In genomic region chr2:238797537-238797936, GRCh38 we compare ENCODE assay signal across 36 cellular contexts. TPM values are rescaled to one million over a fixed set of nuclear protein-coding genes. Genes with fewer than 3 reads are reported as not detected.
DNase-seq lines count a peak whose midpoint lies in the region; ATAC-seq and TF ChIP-seq lines count a peak whose summit lies in the region.
"Had no signal": no experiment of that assay in that cellular context is flagged by ENCODE, and none has a peak within 500 bp of the region (broad histone marks: within the 10 kb centered on the region; RNA-seq: fewer than 3 reads in every experiment).

No MANE protein-coding gene starts in this region.

- H3K9me3 Mint-ChIP-seq in H9 = peaks cover 0 to 8% of the 10 kb centered on the region in 2 experiments; a peak in 1 of 5 replicates
- H3K9me3 Mint-ChIP-seq in GM23338 = peaks cover 3% of the 10 kb centered on the region; the same call in 2 of the 3 replicates
- H3K9me3 Mint-ChIP-seq: CD4-positive, alpha-beta T cell; CD8-positive, alpha-beta memory T cell; CD8-positive, alpha-beta T cell had no signal

- H3K9me3 ChIP-seq in H9 (ENCODE audit: control insufficient read depth, low read depth, low read length) (no peaks in the 10 kb centered on the region), SJSA1 (replicated peaks) (no peaks in the 10 kb centered on the region), osteoblast (ENCODE audit: low read depth, low read length) (no peaks in the 10 kb centered on the region)
- H3K9me3 ChIP-seq: BE2C, Caco-2 had no signal

- no peaks in the 10 kb centered on the region for H3K23me2 ChIP-seq in H9 (ENCODE audit: insufficient read length, low read depth, low read length, poor library complexity, severe bottlenecking)

- no peak overlapping the region for H3K23ac ChIP-seq in H9 (ENCODE audit: insufficient read length, low read depth, low read length)

- no peaks in the 10 kb centered on the region for H3K36me3 ChIP-seq in SJSA1
- H3K36me3 ChIP-seq in osteoblast (ENCODE audit: insufficient read depth, low read length) = no peaks in the 10 kb centered on the region
- no peaks in the 10 kb centered on the region for H3K36me3 ChIP-seq in GM23338 (ENCODE audit: insufficient read depth)
- H3K36me3 ChIP-seq: BE2C; BLaER1; BLaER1 treated with 17β-estradiol and CSF1 and Interleukin-3, amounts not matched to agents 10 nM and 100 nM had no signal

- H3K14ac ChIP-seq in H9 (ENCODE audit: insufficient read depth, low read length) = no peak overlapping the region

- H3K27ac ChIP-seq in H9 (ENCODE audit: insufficient read length, low read depth, low read length) (no peak overlapping the region), SJSA1 (peak overlapping the region; percentile 83; the same call in 1 of the 2 replicates), coronary artery (no peak overlapping the region), osteoblast (ENCODE audit: low read depth, low read length) (no peak overlapping the region), GM23338 (ENCODE audit: low read depth) (no peak overlapping the region)
- H3K27ac ChIP-seq: 22Rv1; A549; BLaER1; BLaER1 treated with 17β-estradiol and CSF1 and Interleukin-3, amounts not matched to agents 10 nM and 100 nM; C4-2B had no signal

- H3F3A ChIP-seq in GM23338 (replicated peaks; ENCODE audit: low read depth) = no peaks in the 10 kb centered on the region

- no peak overlapping the region for H3K4ac ChIP-seq in H9 (ENCODE audit: low read depth, low read length)

- ATAC-seq in HG03571 (IDR thresholded peaks at IDR 0.05; ENCODE audit: unreplicated experiment) (no peak), GM23338 (no peak), GM19463 (IDR thresholded peaks at IDR 0.05; ENCODE audit: unreplicated experiment) (no peak)
- ATAC-seq: A549; CD8-positive, alpha-beta T cell had no signal

- H3K4me1 Mint-ChIP-seq in H9 = no peaks in the 10 kb centered on the region
- no peaks in the 10 kb centered on the region for H3K4me1 Mint-ChIP-seq in GM23338
- H3K4me1 Mint-ChIP-seq: B cell; CD14-positive monocyte; CD4-positive, alpha-beta memory T cell; CD4-positive, CD25-positive, alpha-beta regulatory T cell; CD8-positive, alpha-beta memory T cell had no signal

- H4K20me1 ChIP-seq in H9 (ENCODE audit: control insufficient read depth, insufficient read depth, insufficient read length) (no peaks in the 10 kb centered on the region), osteoblast (ENCODE audit: insufficient read depth, low read length) (no peaks in the 10 kb centered on the region), GM23338 (replicated peaks; ENCODE audit: insufficient read depth) (no peaks in the 10 kb centered on the region)
- H4K20me1 ChIP-seq: BLaER1; BLaER1 treated with 17β-estradiol and CSF1 and Interleukin-3, amounts not matched to agents 10 nM and 100 nM had no signal

- H3K27me3 Mint-ChIP-seq in H9 (ENCODE audit: low read depth) = peaks cover 37% of the 10 kb centered on the region
- H3K27me3 Mint-ChIP-seq in GM23338 (ENCODE audit: insufficient read depth, low read depth, poor library complexity) = peaks cover 5% of the 10 kb centered on the region
- H3K27me3 Mint-ChIP-seq: CD4-positive, CD25-positive, alpha-beta regulatory T cell had no signal

- no peak overlapping the region for H2BK12ac ChIP-seq in H9 (ENCODE audit: insufficient read length, low read depth, low read length)

- H3K4me1 ChIP-seq in H9 (ENCODE audit: insufficient read depth, low read length) = no peaks in the 10 kb centered on the region
- peaks cover 32% of the 10 kb centered on the region for H3K4me1 ChIP-seq in SJSA1 (replicated peaks)
- H3K4me1 ChIP-seq in osteoblast (ENCODE audit: insufficient read depth, low read length) = no peaks in the 10 kb centered on the region
- no peaks in the 10 kb centered on the region for H3K4me1 ChIP-seq in GM23338 (ENCODE audit: insufficient read depth)
- H3K4me1 ChIP-seq: A549; BE2C; BLaER1; BLaER1 treated with 17β-estradiol and CSF1 and Interleukin-3, amounts not matched to agents 10 nM and 100 nM; Caco-2 had no signal

- H3K56ac ChIP-seq in H9 (ENCODE audit: insufficient read length, low read depth, low read length) = no peak overlapping the region

- no peak overlapping the region for H4K91ac ChIP-seq in H9 (ENCODE audit: insufficient read length, low read depth, low read length)

- H3K4me2 ChIP-seq in H9 (ENCODE audit: insufficient read depth, insufficient read length, low read length) (no peak overlapping the region), osteoblast (ENCODE audit: insufficient read depth, low read length) (no peak overlapping the region), GM23338 (no peak overlapping the region)
- H3K4me2 ChIP-seq: A549; BLaER1; BLaER1 treated with 17β-estradiol and CSF1 and Interleukin-3, amounts not matched to agents 10 nM and 100 nM had no signal

- H3K79me2 ChIP-seq in H9 (ENCODE audit: insufficient read depth, low read length) (no peaks in the 10 kb centered on the region), osteoblast (ENCODE audit: insufficient read depth, low read length) (no peaks in the 10 kb centered on the region), GM23338 (replicated peaks; ENCODE audit: insufficient read depth) (no peaks in the 10 kb centered on the region)

- H3K27ac Mint-ChIP-seq in H9 = no peak overlapping the region; a peak in 1 of 7 replicates
- no peak overlapping the region for H3K27ac Mint-ChIP-seq in GM23338
- H3K27ac Mint-ChIP-seq: B cell; CD14-positive monocyte; CD4-positive, alpha-beta memory T cell; CD4-positive, alpha-beta T cell; CD4-positive, CD25-positive, alpha-beta regulatory T cell; CD8-positive, alpha-beta T cell had no signal

- H2AFZ ChIP-seq in H9 (ENCODE audit: low read length) (no peak overlapping the region), osteoblast (ENCODE audit: low read length) (no peak overlapping the region), GM23338 (no peak overlapping the region)

- H2AK5ac ChIP-seq in H9 (ENCODE audit: insufficient read length, low read length) = no peak overlapping the region

- DNase-seq in H9 (peak; percentile 5), SJSA1 (ENCODE audit: low read depth in 1 of 2, low spot score in 2 of 2) (no peak), coronary artery (ENCODE audit: low spot score) (peak; percentile 56), osteoblast (ENCODE audit: insufficient read length, low spot score, missing footprints) (peak; percentile 72), NCI-H2171 treated with DMSO at 0.1 percent for 48 hours (lab: John Stamatoyannopoulos, UW) (no peak), GM23338 (ENCODE audit: low spot score) (no peak)
- DNase-seq: 8988T; ACHN; AML-193; BE2C; C1 segment of cervical spinal cord; Caco-2; Calu3; CD4-positive, alpha-beta memory T cell; CD4-positive, alpha-beta T cell; CD4-positive, CD25-positive, alpha-beta regulatory T cell; CD8-positive, alpha-beta memory T cell; CD8-positive, alpha-beta T cell; COR-L47; DMS 273 treated with DMSO at 0.1 percent for 48 hours; DMS153; DMS53; DMS79; DMS79 treated with DMSO at 0.1 percent for 48 hours; DND-41; EL had no signal

- no peak overlapping the region for H3K9ac ChIP-seq in H9 (ENCODE audit: extremely low read depth, insufficient read length, low read length)
- H3K9ac ChIP-seq: BLaER1; BLaER1 treated with 17β-estradiol and CSF1 and Interleukin-3, amounts not matched to agents 10 nM and 100 nM had no signal

- H2BK5ac ChIP-seq in H9 (ENCODE audit: insufficient read length, low read length) = no peak overlapping the region

- H3K4me3 Mint-ChIP-seq in H9 = no peak overlapping the region
- no peak overlapping the region for H3K4me3 Mint-ChIP-seq in GM23338
- H3K4me3 Mint-ChIP-seq: B cell; CD14-positive monocyte; CD4-positive, alpha-beta memory T cell; CD4-positive, alpha-beta T cell; CD4-positive, CD25-positive, alpha-beta regulatory T cell; CD8-positive, alpha-beta memory T cell; CD8-positive, alpha-beta T cell had no signal

- H4K5ac ChIP-seq in H9 (ENCODE audit: insufficient read length, low read depth, low read length) = no peak overlapping the region

- H3K27me3 ChIP-seq in H9 (ENCODE audit: insufficient read depth, low read length) = no peaks in the 10 kb centered on the region
- H3K27me3 ChIP-seq in SJSA1 (replicated peaks) = no peaks in the 10 kb centered on the region
- H3K27me3 ChIP-seq in osteoblast (ENCODE audit: insufficient read depth, low read length) = peaks cover 27% of the 10 kb centered on the region
- no peaks in the 10 kb centered on the region for H3K27me3 ChIP-seq in GM23338 (ENCODE audit: insufficient read depth)
- H3K27me3 ChIP-seq: BLaER1; BLaER1 treated with 17β-estradiol and CSF1 and Interleukin-3, amounts not matched to agents 10 nM and 100 nM had no signal

- no peak overlapping the region for H2BK120ac ChIP-seq in H9 (ENCODE audit: low read depth, low read length, poor library complexity, severe bottlenecking)

- no peak overlapping the region for H3T11ph ChIP-seq in H9 (ENCODE audit: low read length)

- WGBS in H9 (ENCODE audit: extremely low coverage, insufficient read length, low lambda C conversion rate) = no CpG with 5 or more reads among the region's 8 CpGs

- H4K8ac ChIP-seq in H9 (replicated peaks; ENCODE audit: insufficient read length, low read depth, low read length) = no peak overlapping the region

- no peak overlapping the region for H3K4me3 ChIP-seq in SJSA1
- H3K4me3 ChIP-seq in coronary artery = no peak overlapping the region
- H3K4me3 ChIP-seq in osteoblast (ENCODE audit: insufficient read depth, low read length) = no peak overlapping the region
- no peak overlapping the region for H3K4me3 ChIP-seq in GM23338
- H3K4me3 ChIP-seq: A549; BLaER1; BLaER1 treated with 17β-estradiol and CSF1 and Interleukin-3, amounts not matched to agents 10 nM and 100 nM had no signal

- no peaks in the 10 kb centered on the region for H3K79me1 ChIP-seq in H9 (ENCODE audit: insufficient read depth, low read depth, low read length, poor library complexity, severe bottlenecking)

- no peaks in the 10 kb centered on the region for H3K9me2 ChIP-seq in GM23338 (ENCODE audit: insufficient read depth)

- no peak overlapping the region for H2BK15ac ChIP-seq in H9 (ENCODE audit: low read depth, low read length)

- H3K36me3 Mint-ChIP-seq in H9 (ENCODE audit: insufficient read depth in 1 of 3, low read depth in 3 of 3) = peaks cover 0 to 1% (median 0%) of the 10 kb centered on the region in 3 experiments; a peak in 2 of 7 replicates
- H3K36me3 Mint-ChIP-seq in GM23338 (ENCODE audit: low read depth) = no peaks in the 10 kb centered on the region; the same call in 2 of the 3 replicates
- H3K36me3 Mint-ChIP-seq: CD14-positive monocyte; CD4-positive, alpha-beta memory T cell; CD4-positive, CD25-positive, alpha-beta regulatory T cell; CD8-positive, alpha-beta memory T cell; CD8-positive, alpha-beta T cell had no signal

- no peak for TF ChIP-seq CTCF in H9 (conservative IDR thresholded peaks at IDR 0.05)
- no peak for TF ChIP-seq CTCF in coronary artery (IDR thresholded peaks at IDR 0.05)
- no peak for TF ChIP-seq CTCF in osteoblast (IDR thresholded peaks at IDR 0.05; ENCODE audit: extremely low read depth, low read depth, low read length)
- no peak for TF ChIP-seq CTCF in GM23338 (conservative IDR thresholded peaks at IDR 0.05; ENCODE audit: low read depth in 2 of 2)

- no peak overlapping the region for H3K18ac ChIP-seq in H9 (ENCODE audit: insufficient read length, low read depth, low read length)

- H2BK20ac ChIP-seq in H9 (ENCODE audit: low read depth, low read length, poor library complexity, severe bottlenecking) = no peak overlapping the region

RNA-seq across cellular contexts. Expression of gene TWIST2, which starts 50.3 kb away (rescaled TPM):
- total RNA-seq in H9 (2021) (0.22 and 0.33 TPM in 2 replicates), osteoblast (9.4 TPM in 2 replicates)
- total RNA-seq in SJSA1 (2014; rRNA removed; shearing (Covaris generic)) = 32.6 and 33.9 TPM in 2 replicates
- 12.5 and 13.6 TPM in 2 replicates for total RNA-seq in GM23338 (2014; rRNA removed; shearing (Covaris generic))
- polyA plus RNA-seq in GM23338 (2016; fragmentation: Nextera tagmentation; extraction: Ambion mirVana) = 6.0 and 7.0 TPM in 2 replicates
- total RNA-seq: A673; B cell; Caco-2; Calu3; CD4-positive, alpha-beta memory T cell; CD4-positive, alpha-beta T cell; CD4-positive, CD25-positive, alpha-beta regulatory T cell; CD8-positive, alpha-beta memory T cell; CD8-positive, alpha-beta T cell had no signal
- polyA plus RNA-seq: CD4-positive, alpha-beta memory T cell; CD4-positive, CD25-positive, alpha-beta regulatory T cell; CD8-positive, alpha-beta memory T cell had no signal

Comparison
In these comparisons a context has a peak if more than half of its experiments do, and no peak if none do; other contexts are left out.
1. DNase-seq: peak in H9 (single experiment), coronary artery (single experiment) and osteoblast (single experiment); none in SJSA1 (0 of 2), NCI-H2171 treated with DMSO at 0.1 percent for 48 hours (single experiment) and GM23338 (single experiment).